ENCODE assay signal across 8 cellular contexts in the genomic region with DNA sequence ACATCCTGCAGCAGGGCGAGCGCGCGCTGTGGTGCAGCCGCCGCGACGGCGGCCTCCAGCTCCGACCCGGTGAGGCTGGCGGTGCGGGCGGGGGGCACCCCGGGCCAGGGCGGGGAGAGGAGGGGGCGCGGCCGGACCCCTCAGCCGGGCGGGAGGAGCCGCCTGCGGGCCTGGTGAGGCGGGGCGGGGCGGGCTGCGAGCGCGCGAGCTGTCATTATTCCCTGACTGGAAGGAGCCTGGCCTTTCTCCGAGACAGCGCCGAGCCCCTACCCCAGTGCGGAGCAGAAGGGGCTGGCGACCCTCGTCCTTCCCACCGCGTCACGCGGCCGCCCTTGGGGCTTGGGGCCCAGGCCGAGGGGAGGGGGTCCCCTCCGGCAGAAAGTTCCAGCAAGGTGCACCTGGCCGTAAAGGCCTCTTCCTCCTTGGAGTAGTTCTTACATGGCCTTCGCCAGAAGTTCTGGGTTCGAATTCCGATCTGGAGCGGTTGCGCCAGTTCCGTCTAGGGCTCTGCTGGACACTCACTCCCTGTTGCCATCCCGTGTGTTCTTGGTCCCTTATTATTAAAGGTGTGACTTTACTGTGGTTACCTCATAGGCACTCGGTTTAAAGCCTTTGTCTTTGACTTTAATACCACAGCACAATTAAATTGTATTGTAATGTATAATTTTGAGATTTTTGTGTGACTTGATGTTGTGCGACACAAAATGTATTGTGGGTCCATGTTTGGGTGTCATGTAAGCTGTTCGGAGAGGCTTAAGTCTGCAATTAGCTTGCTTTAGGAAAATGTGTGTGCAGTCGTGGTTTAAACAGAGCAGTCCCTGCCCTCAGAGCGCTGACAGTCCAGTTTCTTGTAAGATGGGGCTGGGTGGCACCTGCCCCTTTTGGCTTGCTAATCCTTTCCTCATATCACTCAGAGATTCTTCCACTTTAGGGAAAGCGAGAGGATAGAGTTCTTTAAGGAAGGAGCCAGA. TPM values are rescaled to one million over a fixed set of nuclear protein-coding genes. Genes with fewer than 3 reads are reported as not detected.
DNase-seq lines count a peak whose midpoint lies in the region; ATAC-seq and TF ChIP-seq lines count a peak whose summit lies in the region.

No MANE protein-coding gene starts in this region.

- TF ChIP-seq CTCF in breast epithelium (IDR thresholded peaks at IDR 0.05) = no peak
- TF ChIP-seq CTCF in suprapubic skin (IDR thresholded peaks at IDR 0.05) = no peak

- H3K27ac ChIP-seq in breast epithelium (peak overlapping the region; percentile 90 to 93), suprapubic skin (peak overlapping the region; percentile 91)

- H3K4me1 ChIP-seq in NT2/D1 (ENCODE audit: insufficient read depth, insufficient read length) (peaks cover 3% of the 10 kb centered on the region), breast epithelium (no peaks in the 10 kb centered on the region), suprapubic skin (peaks cover 43% of the 10 kb centered on the region)

- WGBS in suprapubic skin = 19% methylated on average over 27 of the region's 57 CpGs

- H3K27me3 ChIP-seq in NT2/D1 (ENCODE audit: insufficient read depth, insufficient read length) (no peaks in the 10 kb centered on the region), breast epithelium (no peaks in the 10 kb centered on the region), suprapubic skin (no peaks in the 10 kb centered on the region)

- no peak for TF ChIP-seq EP300 in suprapubic skin (IDR thresholded peaks at IDR 0.05)

- peak overlapping the region; percentile 79 for H3K9ac ChIP-seq in NT2/D1 (ENCODE audit: insufficient read length, low read depth)

- DNase-seq in NT2/D1 (ENCODE audit: low read depth, low spot score) (no peak), breast epithelium (ENCODE audit: low spot score in 2 of 2) (no peak), medulla oblongata (ENCODE audit: extremely low spot score) (peak; percentile 25), suprapubic skin (ENCODE audit: low spot score in 2 of 2) (no peak), DMS 273 (lab: John Stamatoyannopoulos, UW; ENCODE audit: unreplicated experiment) (no peak)
- no peak for DNase-seq in activated effector memory CD4-positive, alpha-beta T cell treated with Interleukin-2 at 50 U/mL for 16 hours

- no peaks in the 10 kb centered on the region for H3K9me3 ChIP-seq in NT2/D1 (ENCODE audit: insufficient read depth, low read length)
- no peaks in the 10 kb centered on the region for H3K9me3 ChIP-seq in breast epithelium
- H3K9me3 ChIP-seq in suprapubic skin = no peaks in the 10 kb centered on the region

- peak overlapping the region; percentile 69 for H3K4me3 ChIP-seq in NT2/D1 (ENCODE audit: insufficient read length, low read depth)
- H3K4me3 ChIP-seq in breast epithelium = peak overlapping the region; percentile 75 to 100 (median 94)
- peak overlapping the region; percentile 79 for H3K4me3 ChIP-seq in suprapubic skin

- TF ChIP-seq POLR2A in breast epithelium (IDR thresholded peaks at IDR 0.05) = no peak
- no peak for TF ChIP-seq POLR2A in suprapubic skin (IDR thresholded peaks at IDR 0.05)

- ATAC-seq in GM21515 (IDR thresholded peaks at IDR 0.05; ENCODE audit: unreplicated experiment) (peak; percentile 3), GM19023 (IDR thresholded peaks at IDR 0.05; ENCODE audit: unreplicated experiment) (no peak)

- H3K36me3 ChIP-seq in NT2/D1 (ENCODE audit: insufficient read depth, insufficient read length, low read length) (peaks cover 3% of the 10 kb centered on the region), breast epithelium (no peaks in the 10 kb centered on the region), suprapubic skin (no peaks in the 10 kb centered on the region)

- intact Hi-C loops in breast epithelium (cut with DNase I; ENCODE audit: low total_unique reads) = no loop called here

RNA-seq across cellular contexts. Expression of a gene that starts 0.7 kb away (rescaled TPM):
- 10 to 100 TPM; 13.1 to 15.1 (median 14.6) TPM for total RNA-seq in breast epithelium
- total RNA-seq in suprapubic skin = 10 to 100 TPM; 16.1 to 38.6 (median 19.3) TPM
